ENCODE assay signal across 7 cellular contexts in the genomic region with DNA sequence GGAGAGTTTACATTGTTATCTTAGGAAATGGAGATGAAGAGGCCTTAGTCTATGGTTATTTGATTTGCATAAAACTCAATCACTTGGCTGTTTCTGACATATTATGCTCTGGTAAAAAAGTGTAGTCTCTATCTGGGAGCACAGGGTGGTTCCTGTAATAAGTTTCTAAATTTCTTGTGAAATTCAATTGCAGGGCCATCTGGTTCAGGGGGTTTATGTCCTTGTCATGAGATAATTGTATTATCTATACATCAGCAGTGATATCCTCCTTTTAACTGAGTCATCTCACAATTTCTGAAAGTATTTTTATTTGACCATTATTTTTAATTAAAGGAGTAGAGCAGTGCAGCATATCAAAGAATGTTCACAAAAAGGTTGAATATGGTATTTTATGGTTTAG.
"Had no signal": no experiment of that assay in that cellular context is flagged by ENCODE, and none has a peak within 500 bp of the region (broad histone marks: within the 10 kb centered on the region; RNA-seq: fewer than 3 reads in every experiment).

No MANE protein-coding gene starts in this region.

- ATAC-seq: HCT116, HepG2 had no signal

- DNase-seq: GM23248, GOT3, H7, HFFc6, KBM-7 had no signal
